Comparison of ENCODE assay signal across 12 cellular contexts in the genomic region with DNA sequence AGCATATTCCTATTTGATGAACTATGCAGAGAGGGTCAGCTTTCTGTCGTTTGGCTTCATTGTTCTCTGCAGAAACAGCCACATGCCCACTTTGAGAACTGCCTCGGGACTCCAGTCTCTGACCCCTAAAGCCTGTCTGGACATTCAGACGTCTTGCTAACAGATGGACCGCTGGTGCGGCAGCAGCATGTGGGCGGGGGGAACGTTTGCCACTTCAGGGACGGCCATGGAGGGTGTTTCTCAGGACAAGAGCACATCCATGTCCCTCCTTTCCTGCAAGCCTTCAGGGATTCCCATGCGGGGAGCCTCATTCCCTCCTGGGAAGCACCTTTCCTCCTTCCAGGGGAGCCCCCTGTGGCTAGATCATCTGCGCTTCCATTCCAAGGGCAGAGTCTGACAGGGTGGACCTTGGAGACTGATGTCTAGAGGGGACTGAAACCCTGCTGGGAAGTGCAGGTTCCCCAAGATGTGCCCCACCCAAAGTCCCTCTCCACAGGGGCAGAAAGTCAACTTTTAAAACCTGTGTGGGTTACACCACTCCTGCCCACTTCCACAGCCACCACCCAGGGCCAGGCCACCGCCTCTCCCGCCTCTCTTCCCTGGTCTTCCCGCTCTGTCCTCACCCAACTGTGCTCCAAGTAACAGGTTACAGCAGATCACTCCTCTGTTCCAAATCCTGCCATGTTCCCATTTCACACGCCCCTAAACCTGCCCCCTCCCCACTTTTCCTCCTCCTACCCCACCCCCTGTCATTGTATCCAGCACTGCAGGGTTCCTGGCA.
DNase-seq lines count a peak whose midpoint lies in the region; ATAC-seq and TF ChIP-seq lines count a peak whose summit lies in the region.
"Had no signal": no experiment of that assay in that cellular context is flagged by ENCODE, and none has a peak within 500 bp of the region (broad histone marks: within the 10 kb centered on the region; RNA-seq: fewer than 3 reads in every experiment).

No MANE protein-coding gene starts in this region.

- H4K91ac ChIP-seq in neuronal stem cell (ENCODE audit: low read depth, low read length, poor library complexity) = no peak overlapping the region

- no peak overlapping the region for H2BK15ac ChIP-seq in neuronal stem cell (ENCODE audit: low read length)

- WGBS in neuronal stem cell (ENCODE audit: extremely low coverage in 2 of 2, insufficient read length in 2 of 2, insufficient replicate concordance in 1 of 2), 2 donors = no CpG with 5 or more reads among the region's 14 CpGs
- 55% methylated on average over 13 of the region's 14 CpGs for WGBS in smooth muscle cell (ENCODE audit: low lambda C conversion rate)

- H4K20me1 ChIP-seq in smooth muscle cell (ENCODE audit: low read depth) = no peaks in the 10 kb centered on the region

- no peaks in the 10 kb centered on the region for H3K27me3 ChIP-seq in WERI-Rb-1 (ENCODE audit: insufficient read depth, low read depth, severe bottlenecking)
- peaks cover 0 to 12% (median 0%) of the 10 kb centered on the region in 3 experiments for H3K27me3 ChIP-seq in neuronal stem cell (ENCODE audit: control insufficient read depth in 3 of 3, insufficient read depth in 3 of 3, low read depth in 1 of 3, low read length in 3 of 3)
- H3K27me3 ChIP-seq in smooth muscle cell (ENCODE audit: low read depth) = no peaks in the 10 kb centered on the region

- ATAC-seq in GM21528 (IDR thresholded peaks at IDR 0.05; ENCODE audit: low FRiP score, unreplicated experiment) = no peak
- ATAC-seq: HCT116 had no signal

- peak overlapping the region; percentile 32 for H2AK5ac ChIP-seq in neuronal stem cell (ENCODE audit: low read depth, low read length)

- no peak overlapping the region for H3K4me3 ChIP-seq in HEK293 (ENCODE audit: low read depth, low read length)
- no peak overlapping the region for H3K4me3 ChIP-seq in WERI-Rb-1 (ENCODE audit: low read depth, low read length)
- no peak overlapping the region for H3K4me3 ChIP-seq in neuronal stem cell (ENCODE audit: low read length in 2 of 2)
- no peak overlapping the region for H3K4me3 ChIP-seq in smooth muscle cell

- no peaks in the 10 kb centered on the region for H3K79me1 ChIP-seq in neuronal stem cell (ENCODE audit: low read depth, low read length)

- no peak for TF ChIP-seq CTCF in HEK293 (tag by site-specific recombination; IDR thresholded peaks at IDR 0.05)
- no peak for TF ChIP-seq CTCF in WERI-Rb-1 (IDR thresholded peaks at IDR 0.05; ENCODE audit: low read depth, low read length)
- TF ChIP-seq CTCF in smooth muscle cell (IDR thresholded peaks at IDR 0.05; ENCODE audit: borderline replicate concordance, insufficient read depth, poor library complexity, severe bottlenecking) = no peak

- H3K36me3 ChIP-seq in HEK293 (ENCODE audit: control insufficient read depth in 2 of 2, insufficient read depth in 1 of 2, low read length in 2 of 2) (no peaks in the 10 kb centered on the region), WERI-Rb-1 (no peaks in the 10 kb centered on the region), neuronal stem cell (replicated peaks in 1 of 2; ENCODE audit: control insufficient read depth in 2 of 2, insufficient read depth in 2 of 2, low read length in 2 of 2) (no peaks in the 10 kb centered on the region), smooth muscle cell (ENCODE audit: low read depth) (no peaks in the 10 kb centered on the region)

- no peak overlapping the region for H3K4me2 ChIP-seq in neuronal stem cell (ENCODE audit: insufficient read depth, low read length, poor library complexity, severe bottlenecking)
- peak overlapping the region; percentile 9 for H3K4me2 ChIP-seq in smooth muscle cell

- H2BK5ac ChIP-seq in neuronal stem cell (ENCODE audit: low read length) = no peak overlapping the region

- no peak overlapping the region for H4K8ac ChIP-seq in neuronal stem cell (ENCODE audit: low read depth, low read length)

- H3K23ac ChIP-seq in neuronal stem cell (ENCODE audit: low read depth, low read length, poor library complexity) = no peak overlapping the region

- no peak overlapping the region for H3K9ac ChIP-seq in neuronal stem cell (ENCODE audit: low read depth, low read length, poor library complexity)
- H3K9ac ChIP-seq in smooth muscle cell (ENCODE audit: low read depth) = no peak overlapping the region

- H2BK120ac ChIP-seq in neuronal stem cell (ENCODE audit: low read depth, low read length) = no peak overlapping the region

- no peak overlapping the region for H2AFZ ChIP-seq in neuronal stem cell (ENCODE audit: low read length)
- H2AFZ ChIP-seq in smooth muscle cell (ENCODE audit: low read depth) = no peak overlapping the region

- H2BK12ac ChIP-seq in neuronal stem cell (ENCODE audit: low read length) = no peak overlapping the region

- H3K4ac ChIP-seq in neuronal stem cell (ENCODE audit: low read length) = no peak overlapping the region

- no peak overlapping the region for H3K14ac ChIP-seq in neuronal stem cell (ENCODE audit: low read length)

- H3K79me2 ChIP-seq in smooth muscle cell (ENCODE audit: low read depth) = no peaks in the 10 kb centered on the region

- DNase-seq in WERI-Rb-1 (peak; percentile 77), neuronal stem cell (ENCODE audit: low spot score) (no peak), smooth muscle cell (lab: John Stamatoyannopoulos, UW; ENCODE audit: unreplicated experiment) (no peak), NCI-H1417 treated with DMSO at 0.1 percent for 48 hours (lab: John Stamatoyannopoulos, UW) (no peak)
- no peak for DNase-seq in activated CD4-positive, alpha-beta T cell treated with anti-CD3 and anti-CD28 coated beads, Interleukin-2, amount 50 U/mL, for 1 hour
- DNase-seq: C1 segment of cervical spinal cord; Calu3; CD4-positive, alpha-beta T cell; DMS 273 treated with DMSO at 0.1 percent for 48 hours had no signal

- H3K4me1 ChIP-seq in HEK293 (ENCODE audit: control insufficient read depth, insufficient read depth, low read length) (no peaks in the 10 kb centered on the region), neuronal stem cell (ENCODE audit: control insufficient read depth in 2 of 2, insufficient read depth in 1 of 2, low read depth in 1 of 2, low read length in 2 of 2) (peaks cover 0 to 5% of the 10 kb centered on the region in 2 donors), smooth muscle cell (ENCODE audit: low read depth) (peaks cover 8% of the 10 kb centered on the region)

- POLR2A ChIA-PET in HEK293 (lab: Yijun Ruan, JAX) = no interaction called here

- no peak overlapping the region for H3K18ac ChIP-seq in neuronal stem cell (ENCODE audit: low read length)

- H3K9me3 ChIP-seq in HEK293 (ENCODE audit: control insufficient read depth, insufficient read depth, low read depth, low read length) = no peaks in the 10 kb centered on the region
- H3K9me3 ChIP-seq in WERI-Rb-1 (ENCODE audit: severe bottlenecking) = no peaks in the 10 kb centered on the region
- no peaks in the 10 kb centered on the region for H3K9me3 ChIP-seq in neuronal stem cell (replicated peaks in 1 of 2; ENCODE audit: control insufficient read depth in 2 of 2, insufficient read depth in 1 of 2, low read depth in 1 of 2, low read length in 2 of 2)
- H3K9me3 ChIP-seq in smooth muscle cell (replicated peaks; ENCODE audit: low read depth) = no peaks in the 10 kb centered on the region

- no peak overlapping the region for H3K27ac ChIP-seq in HEK293 (ENCODE audit: extremely low read depth, low read depth, low read length)
- peak overlapping the region; percentile 60 for H3K27ac ChIP-seq in WERI-Rb-1
- no peak overlapping the region for H3K27ac ChIP-seq in neuronal stem cell (replicated peaks; ENCODE audit: low read length)
- no peak overlapping the region for H3K27ac ChIP-seq in smooth muscle cell (ENCODE audit: low read depth)

- H3F3A ChIP-seq in smooth muscle cell (ENCODE audit: low read depth) = no peaks in the 10 kb centered on the region

- CTCF ChIA-PET in HEK293 (lab: Yijun Ruan, JAX) = no interaction called here

TF ChIP-seq in HEK293, 187 proteins besides CTCF, POLR2A, EP300 and RAD21 (continues in another document):
- TF ChIP-seq INSM2 (tag by site-specific recombination; IDR thresholded peaks at IDR 0.05) (no peak), ZNF623 (tag by site-specific recombination; IDR thresholded peaks at IDR 0.05) (no peak), ZIC2 (tag by site-specific recombination; IDR thresholded peaks at IDR 0.05) (0 out of 2 replicates have a peak, but pooled peaks have one; percentile 19), ZNF202 (tag by site-specific recombination; IDR thresholded peaks at IDR 0.05; ENCODE audit: borderline replicate concordance) (no peak)
- TF ChIP-seq, protein P1, sequence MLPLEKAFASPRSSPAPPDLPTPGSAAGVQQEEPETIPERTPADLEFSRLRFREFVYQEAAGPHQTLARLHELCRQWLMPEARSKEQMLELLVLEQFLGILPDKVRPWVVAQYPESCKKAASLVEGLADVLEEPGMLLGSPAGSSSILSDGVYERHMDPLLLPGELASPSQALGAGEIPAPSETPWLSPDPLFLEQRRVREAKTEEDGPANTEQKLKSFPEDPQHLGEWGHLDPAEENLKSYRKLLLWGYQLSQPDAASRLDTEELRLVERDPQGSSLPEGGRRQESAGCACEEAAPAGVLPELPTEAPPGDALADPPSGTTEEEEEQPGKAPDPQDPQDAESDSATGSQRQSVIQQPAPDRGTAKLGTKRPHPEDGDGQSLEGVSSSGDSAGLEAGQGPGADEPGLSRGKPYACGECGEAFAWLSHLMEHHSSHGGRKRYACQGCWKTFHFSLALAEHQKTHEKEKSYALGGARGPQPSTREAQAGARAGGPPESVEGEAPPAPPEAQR (tag by site-specific recombination; IDR thresholded peaks at IDR 0.05) = no peak
